In the genomic region with DNA sequence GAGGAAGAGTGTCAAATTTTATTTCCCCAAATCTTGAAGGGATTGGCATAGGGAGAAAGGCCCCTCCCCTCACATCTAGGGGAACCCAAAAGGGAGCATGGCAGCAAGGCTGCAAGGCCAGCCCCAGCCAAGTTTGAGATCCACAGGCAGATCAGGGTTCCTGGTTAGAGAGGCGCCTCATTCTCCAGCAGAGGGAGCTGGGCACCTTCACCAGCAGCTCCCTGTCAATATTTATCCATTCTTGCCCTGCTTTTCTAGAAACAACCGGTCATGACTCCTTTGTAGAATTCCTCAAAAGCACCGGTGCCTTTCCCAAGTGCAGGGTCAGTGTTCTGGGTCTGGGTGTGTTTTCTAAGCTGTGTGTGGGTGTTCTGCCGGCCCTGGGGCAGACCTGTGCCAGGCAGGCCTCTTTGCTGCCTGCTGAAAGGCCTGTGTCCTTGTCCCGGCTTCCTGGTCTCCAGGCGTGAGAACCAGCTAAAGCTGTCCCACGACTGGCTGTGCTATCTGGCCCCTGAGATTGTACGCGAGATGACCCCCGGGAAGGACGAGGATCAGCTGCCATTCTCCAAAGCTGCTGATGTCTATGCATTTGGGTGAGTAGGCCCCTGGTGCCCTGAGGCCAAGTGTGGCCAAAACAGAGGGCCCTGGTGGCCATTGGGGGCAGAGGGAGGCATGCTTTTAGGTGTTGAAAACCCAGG, we compare ENCODE assay signal across 8 cellular contexts. TPM values are rescaled to one million over a fixed set of nuclear protein-coding genes. Genes with fewer than 3 reads are reported as not detected.
DNase-seq lines count a peak whose midpoint lies in the region; ATAC-seq, FAIRE-seq and TF ChIP-seq lines count a peak whose summit lies in the region.

No MANE protein-coding gene starts in this region.

- FAIRE-seq in HTR-8/SVneo (lab: Jason Lieb, UNC) = no peak

- peak; percentile 68 for TF ChIP-seq CTCF in type B pancreatic cell (conservative IDR thresholded peaks at IDR 0.05)

- H3K27me3 Mint-ChIP-seq in activated CD4-positive, alpha-beta memory T cell treated with anti-CD3 and anti-CD28 coated beads, Interleukin-2, amount 10 ng/mL, durations not matched to agents 7 days and 5 days = no peaks in the 10 kb centered on the region
- no peaks in the 10 kb centered on the region for H3K27me3 Mint-ChIP-seq in type B pancreatic cell

- POLR2A ChIA-PET in activated CD4-positive, alpha-beta memory T cell treated with anti-CD3 and anti-CD28 coated beads, Interleukin-2, amount 10 ng/mL, durations not matched to agents 7 days and 5 days (lab: Charles Lee) = interaction anchor here (1.7 kb wide), 1 partner anchor 41 kb away, joined by 8 read pairs; no protein-coding TSS in a partner anchor

- CTCF ChIA-PET in activated CD4-positive, alpha-beta memory T cell treated with anti-CD3 and anti-CD28 coated beads, Interleukin-2, amount 10 ng/mL, durations not matched to agents 7 days and 5 days (lab: Charles Lee) = interaction anchor here (1.0 to 6.4 kb wide), 8 partner anchors 9 to 275 kb away, joined by 3 to 57 read pairs (median 6); no protein-coding TSS in a partner anchor

- no peak for ATAC-seq in HG03025 (IDR thresholded peaks at IDR 0.05; ENCODE audit: low FRiP score, unreplicated experiment)

- no peak overlapping the region for H3K27ac Mint-ChIP-seq in activated CD4-positive, alpha-beta memory T cell treated with anti-CD3 and anti-CD28 coated beads, Interleukin-2, amount 10 ng/mL, durations not matched to agents 7 days and 5 days
- H3K27ac Mint-ChIP-seq in type B pancreatic cell = no peak overlapping the region

- in situ Hi-C loops in Caki2 (cut with HindIII; ENCODE audit: low pct_unique_long_range_greater_than_20kb, low sequenced_read_pairs) = no loop called here

- no peaks in the 10 kb centered on the region for H3K9me3 Mint-ChIP-seq in activated CD4-positive, alpha-beta memory T cell treated with anti-CD3 and anti-CD28 coated beads, Interleukin-2, amount 10 ng/mL, durations not matched to agents 7 days and 5 days
- H3K9me3 Mint-ChIP-seq in type B pancreatic cell = no peaks in the 10 kb centered on the region

- H3K36me3 Mint-ChIP-seq in activated CD4-positive, alpha-beta memory T cell treated with anti-CD3 and anti-CD28 coated beads, Interleukin-2, amount 10 ng/mL, durations not matched to agents 7 days and 5 days (ENCODE audit: low read depth) = peaks cover 34% of the 10 kb centered on the region
- H3K36me3 Mint-ChIP-seq in type B pancreatic cell = peaks cover 11% of the 10 kb centered on the region

- no peak overlapping the region for H3K4me3 Mint-ChIP-seq in activated CD4-positive, alpha-beta memory T cell treated with anti-CD3 and anti-CD28 coated beads, Interleukin-2, amount 10 ng/mL, durations not matched to agents 7 days and 5 days
- no peak overlapping the region for H3K4me3 Mint-ChIP-seq in type B pancreatic cell

- H3K4me1 Mint-ChIP-seq in activated CD4-positive, alpha-beta memory T cell treated with anti-CD3 and anti-CD28 coated beads, Interleukin-2, amount 10 ng/mL, durations not matched to agents 7 days and 5 days = peaks cover 17% of the 10 kb centered on the region
- no peaks in the 10 kb centered on the region for H3K4me1 Mint-ChIP-seq in type B pancreatic cell (ENCODE audit: unreplicated experiment)

- DNase-seq in Caki2 (ENCODE audit: low read depth) (peak; percentile 33), HTR-8/SVneo (ENCODE audit: insufficient read length, low spot score) (peak; percentile 48), iPS-NIHi11 (ENCODE audit: low spot score) (peak; percentile 53), type B pancreatic cell (ENCODE audit: extremely low spot score, unreplicated experiment) (no peak), dedifferentiated amniotic fluid mesenchymal stem cell (ENCODE audit: extremely low spot score) (no peak)
- peak; percentile 40 for DNase-seq in activated CD4-positive, alpha-beta memory T cell treated with anti-CD3 and anti-CD28 coated beads, Interleukin-2, amount 10 ng/mL, durations not matched to agents 7 days and 5 days
- no peak for DNase-seq in effector CD8-positive, alpha-beta T cell (lab: John Stamatoyannopoulos, UW)

RNA-seq across cellular contexts. Expression of a gene that starts 21.2 kb away (rescaled TPM):
- 14.0 TPM in 1 of 2 replicates, not detected in the other for total RNA-seq in Caki2 (2014; rRNA removed; shearing (Covaris generic); ENCODE audit: low replicate concordance)
- 100 to 1,000 TPM; 238 to 240 TPM for total RNA-seq in activated CD4-positive, alpha-beta memory T cell treated with anti-CD3 and anti-CD28 coated beads, Interleukin-2, amount 10 ng/mL, durations not matched to agents 7 days and 5 days
- total RNA-seq in type B pancreatic cell (ENCODE audit: low replicate concordance) = 22.5 and 25.3 TPM in 2 replicates

Comparison
In these comparisons a context has a peak if more than half of its experiments do, and no peak if none do; other contexts are left out.
1. DNase-seq: peak in Caki2 (single experiment), HTR-8/SVneo (single experiment), activated CD4-positive, alpha-beta memory T cell treated with anti-CD3 and anti-CD28 coated beads, Interleukin-2, amount 10 ng/mL, durations not matched to agents 7 days and 5 days (single experiment) and iPS-NIHi11 (single experiment); none in type B pancreatic cell (single experiment), dedifferentiated amniotic fluid mesenchymal stem cell (single experiment) and effector CD8-positive, alpha-beta T cell (single experiment).